Comparison of ENCODE assay signal across 9 cellular contexts in genomic region chr21:42939581-42940413, GRCh38. TPM values are rescaled to one million over a fixed set of nuclear protein-coding genes. Genes with fewer than 3 reads are reported as not detected.
A peak's percentile ranks its signal among the peaks of the same experiment; 100 is the strongest.
DNase-seq lines count a peak whose midpoint lies in the region; ATAC-seq lines count a peak whose summit lies in the region.
"Had no signal": no experiment of that assay in that cellular context is flagged by ENCODE, and none has a peak within 500 bp of the region (broad histone marks: within the 10 kb centered on the region; RNA-seq: fewer than 3 reads in every experiment).

No MANE protein-coding gene starts in this region.

- DNase-seq in A172 (ENCODE audit: low spot score) (peak; percentile 93), MV-4-11 (lab: John Stamatoyannopoulos, UW) (peak; percentile 70), dedifferentiated amniotic fluid mesenchymal stem cell (ENCODE audit: extremely low spot score) (peak; percentile 99), medulla oblongata (ENCODE audit: extremely low spot score) (peak; percentile 91), HUDEP-2 (lab: John Stamatoyannopoulos, UW; ENCODE audit: unreplicated experiment in 76 of 76) (no peak)
- no peak for DNase-seq in activated CD4-positive, alpha-beta T cell treated with anti-CD3 and anti-CD28 coated beads for 1 hour
- DNase-seq: activated B cell treated with CpG ODN at 0.5 μM for 24 hours had no signal

- ATAC-seq in HG02970 (IDR thresholded peaks at IDR 0.05; ENCODE audit: low FRiP score, unreplicated experiment) (no peak), HG02571 (IDR thresholded peaks at IDR 0.05; ENCODE audit: unreplicated experiment) (no peak)

RNA-seq across cellular contexts. Expression of gene ERVH48-1, which starts 14.4 kb away (rescaled TPM):
- not detected in 2 replicates for total RNA-seq in A172 (2014; rRNA removed; shearing (Covaris generic))
- total RNA-seq: activated B cell treated with CpG ODN at 0.5 μM for 24 hours had no signal

RNA-seq across cellular contexts. Expression of gene PKNOX1, which starts 34.6 kb away (rescaled TPM):
- 17.3 and 19.1 TPM in 2 replicates for total RNA-seq in A172 (2014; rRNA removed; shearing (Covaris generic))

RNA-seq across cellular contexts. Expression of gene NDUFV3, which starts 46.7 kb away (rescaled TPM):
- total RNA-seq in A172 (2014; rRNA removed; shearing (Covaris generic)) = 68.7 and 85.1 TPM in 2 replicates

Comparison
In these comparisons a context has a peak if more than half of its experiments do, and no peak if none do; other contexts are left out.
1. DNase-seq: peak in A172 (single experiment), MV-4-11 (single experiment), dedifferentiated amniotic fluid mesenchymal stem cell (single experiment) and medulla oblongata (single experiment); none in activated CD4-positive, alpha-beta T cell treated with anti-CD3 and anti-CD28 coated beads for 1 hour (single experiment) and HUDEP-2 (0 of 76).